In genomic region chr17:46901291-46901690, GRCh38 we compare ENCODE assay signal across 23 cellular contexts. TPM values are rescaled to one million over a fixed set of nuclear protein-coding genes. Genes with fewer than 3 reads are reported as not detected.
DNase-seq lines count a peak whose midpoint lies in the region; ATAC-seq and TF ChIP-seq lines count a peak whose summit lies in the region.
"Had no signal": no experiment of that assay in that cellular context is flagged by ENCODE, and none has a peak within 500 bp of the region (broad histone marks: within the 10 kb centered on the region; RNA-seq: fewer than 3 reads in every experiment).

No MANE protein-coding gene starts in this region.

- peaks cover 0 to 8% of the 10 kb centered on the region in 2 experiments; a peak in 3 of 5 replicates for H3K9me3 Mint-ChIP-seq in H9
- peaks cover 3% of the 10 kb centered on the region for H3K9me3 Mint-ChIP-seq in activated naive CD8-positive, alpha-beta T cell treated with anti-CD3 and anti-CD28 coated beads, Interleukin-2, amount 50 U/mL, for 24 hours

- H3K23me2 ChIP-seq in H9 (ENCODE audit: insufficient read length, low read depth, low read length, poor library complexity, severe bottlenecking), result no peaks in the 10 kb centered on the region

- ATAC-seq in upper lobe of right lung (no peak), GM18867 (IDR thresholded peaks at IDR 0.05; ENCODE audit: unreplicated experiment) (no peak)
- no peak for ATAC-seq in activated naive CD8-positive, alpha-beta T cell treated with anti-CD3 and anti-CD28 coated beads, Interleukin-2, amount 50 U/mL, for 24 hours
- ATAC-seq: CD8-positive, alpha-beta T cell; HCT116 had no signal

- H4K5ac ChIP-seq in H9 (ENCODE audit: insufficient read length, low read depth, low read length), result no peak overlapping the region

- H3K27me3 ChIP-seq in H9 (ENCODE audit: insufficient read depth, low read length) (no peaks in the 10 kb centered on the region), upper lobe of right lung (no peaks in the 10 kb centered on the region)
- H3K27me3 ChIP-seq: BLaER1 had no signal

- no peak overlapping the region for H3K4me3 ChIP-seq in upper lobe of right lung
- H3K4me3 ChIP-seq: BLaER1 had no signal

- H3K27ac ChIP-seq in H9 (ENCODE audit: insufficient read length, low read depth, low read length) (no peak overlapping the region), upper lobe of right lung (no peak overlapping the region)
- H3K27ac ChIP-seq: 22Rv1, BLaER1, C4-2B had no signal

- no peak overlapping the region for H3K4ac ChIP-seq in H9 (ENCODE audit: low read depth, low read length)

- H3K27me3 Mint-ChIP-seq in H9 (ENCODE audit: low read depth), result no peaks in the 10 kb centered on the region
- H3K27me3 Mint-ChIP-seq in activated naive CD8-positive, alpha-beta T cell treated with anti-CD3 and anti-CD28 coated beads, Interleukin-2, amount 50 U/mL, for 24 hours, result peaks cover 9% of the 10 kb centered on the region

- H2BK15ac ChIP-seq in H9 (ENCODE audit: low read depth, low read length), result no peak overlapping the region

- H4K20me1 ChIP-seq in H9 (ENCODE audit: control insufficient read depth, insufficient read depth, insufficient read length), result no peaks in the 10 kb centered on the region
- H4K20me1 ChIP-seq: BLaER1 had no signal

- no peaks in the 10 kb centered on the region for H3K79me1 ChIP-seq in H9 (ENCODE audit: insufficient read depth, low read depth, low read length, poor library complexity, severe bottlenecking)

- WGBS in H9 (ENCODE audit: extremely low coverage, insufficient read length, low lambda C conversion rate), result no CpG with 5 or more reads among the region's 9 CpGs

- TF ChIP-seq CTCF in H9 (conservative IDR thresholded peaks at IDR 0.05), result no peak
- no peak for TF ChIP-seq CTCF in upper lobe of right lung (IDR thresholded peaks at IDR 0.05)

- no peak overlapping the region for H2BK5ac ChIP-seq in H9 (ENCODE audit: insufficient read length, low read length)

- H3K9me3 ChIP-seq in H9 (ENCODE audit: control insufficient read depth, low read depth, low read length), result no peaks in the 10 kb centered on the region
- no peaks in the 10 kb centered on the region for H3K9me3 ChIP-seq in upper lobe of right lung
- H3K9me3 ChIP-seq: Caco-2 had no signal

- intact Hi-C loops in upper lobe of right lung (cut with DNase I), result no loop called here

- H3K14ac ChIP-seq in H9 (ENCODE audit: insufficient read depth, low read length), result no peak overlapping the region

- no peak overlapping the region for H3K9ac ChIP-seq in H9 (ENCODE audit: extremely low read depth, insufficient read length, low read length)
- H3K9ac ChIP-seq: BLaER1 had no signal

- H3K4me3 Mint-ChIP-seq in H9, result no peak overlapping the region
- no peak overlapping the region for H3K4me3 Mint-ChIP-seq in activated naive CD8-positive, alpha-beta T cell treated with anti-CD3 and anti-CD28 coated beads, Interleukin-2, amount 50 U/mL, for 24 hours
- H3K4me3 Mint-ChIP-seq: B cell; CD4-positive, CD25-positive, alpha-beta regulatory T cell; CD8-positive, alpha-beta T cell had no signal

- no peak overlapping the region for H2BK12ac ChIP-seq in H9 (ENCODE audit: insufficient read length, low read depth, low read length)

- no peak overlapping the region for H4K91ac ChIP-seq in H9 (ENCODE audit: insufficient read length, low read depth, low read length)

- H3K23ac ChIP-seq in H9 (ENCODE audit: insufficient read length, low read depth, low read length), result no peak overlapping the region

- no peaks in the 10 kb centered on the region for H3K36me3 ChIP-seq in upper lobe of right lung
- H3K36me3 ChIP-seq: BLaER1 had no signal

- H3K79me2 ChIP-seq in H9 (ENCODE audit: insufficient read depth, low read length), result no peaks in the 10 kb centered on the region

- no peak overlapping the region for H3K18ac ChIP-seq in H9 (ENCODE audit: insufficient read length, low read depth, low read length)

- no peak overlapping the region for H3K56ac ChIP-seq in H9 (ENCODE audit: insufficient read length, low read depth, low read length)

- peak; percentile 17 for DNase-seq in activated effector memory CD4-positive, alpha-beta T cell treated with anti-CD3 and anti-CD28 coated beads, Interleukin-2, amount 50 U/mL, for 16 hours
- DNase-seq in activated effector memory CD4-positive, alpha-beta T cell treated with Interleukin-2 at 50 U/mL for 16 hours, result no peak
- DNase-seq in H9, result peak; percentile 23
- peak; percentile 74 for DNase-seq in mesenteric fat pad (ENCODE audit: low spot score)
- DNase-seq in upper lobe of right lung, result peak; percentile 33
- no peak for DNase-seq in DMS153 treated with DMSO at 0.1 percent for 48 hours (lab: John Stamatoyannopoulos, UW; ENCODE audit: unreplicated experiment)
- DNase-seq in activated naive CD8-positive, alpha-beta T cell treated with anti-CD3 and anti-CD28 coated beads, Interleukin-2, amount 50 U/mL, for 24 hours, result no peak
- DNase-seq: Caco-2; CD4-positive, CD25-positive, alpha-beta regulatory T cell; CD8-positive, alpha-beta T cell; DMS 273 treated with DMSO at 0.1 percent for 48 hours; DMS53; DMS79 treated with DMSO at 0.1 percent for 48 hours; GF-D8; H7 had no signal

- H2AFZ ChIP-seq in H9 (ENCODE audit: low read length), result no peak overlapping the region

- no peak overlapping the region for H2AK5ac ChIP-seq in H9 (ENCODE audit: insufficient read length, low read length)

- H3K27ac Mint-ChIP-seq in H9, result no peak overlapping the region
- no peak overlapping the region for H3K27ac Mint-ChIP-seq in activated naive CD8-positive, alpha-beta T cell treated with anti-CD3 and anti-CD28 coated beads, Interleukin-2, amount 50 U/mL, for 24 hours
- H3K27ac Mint-ChIP-seq: B cell; CD4-positive, CD25-positive, alpha-beta regulatory T cell; CD8-positive, alpha-beta T cell had no signal

- no peak overlapping the region for H2BK120ac ChIP-seq in H9 (ENCODE audit: low read depth, low read length, poor library complexity, severe bottlenecking)

- no peak overlapping the region for H2BK20ac ChIP-seq in H9 (ENCODE audit: low read depth, low read length, poor library complexity, severe bottlenecking)

- no peak overlapping the region for H4K8ac ChIP-seq in H9 (replicated peaks; ENCODE audit: insufficient read length, low read depth, low read length)

- H3K36me3 Mint-ChIP-seq in H9 (ENCODE audit: insufficient read depth in 1 of 3, low read depth in 3 of 3), result no peaks in the 10 kb centered on the region
- H3K36me3 Mint-ChIP-seq in activated naive CD8-positive, alpha-beta T cell treated with anti-CD3 and anti-CD28 coated beads, Interleukin-2, amount 50 U/mL, for 24 hours (ENCODE audit: low read depth), result no peaks in the 10 kb centered on the region
- H3K36me3 Mint-ChIP-seq: CD4-positive, CD25-positive, alpha-beta regulatory T cell; CD8-positive, alpha-beta T cell had no signal

- H3T11ph ChIP-seq in H9 (ENCODE audit: low read length), result no peak overlapping the region

- no peaks in the 10 kb centered on the region for H3K4me1 ChIP-seq in H9 (ENCODE audit: insufficient read depth, low read length)
- H3K4me1 ChIP-seq in upper lobe of right lung, result peaks cover 4% of the 10 kb centered on the region
- H3K4me1 ChIP-seq: Caco-2 had no signal

- peaks cover 11 to 14% of the 10 kb centered on the region in 2 experiments for H3K4me1 Mint-ChIP-seq in H9
- peaks cover 3% of the 10 kb centered on the region for H3K4me1 Mint-ChIP-seq in activated naive CD8-positive, alpha-beta T cell treated with anti-CD3 and anti-CD28 coated beads, Interleukin-2, amount 50 U/mL, for 24 hours

- H3K4me2 ChIP-seq in H9 (ENCODE audit: insufficient read depth, insufficient read length, low read length), result no peak overlapping the region
- H3K4me2 ChIP-seq: BLaER1 had no signal

RNA-seq across cellular contexts. Expression of gene GOSR2, which starts 21.7 kb away (rescaled TPM):
- 48.9 and 53.5 TPM in 2 replicates for total RNA-seq in H9 (2021)
- total RNA-seq in mesenteric fat pad, result 60.8 TPM
- 66.5 TPM for total RNA-seq in upper lobe of right lung

RNA-seq across cellular contexts. Expression of gene WNT9B, which starts 49.9 kb away (rescaled TPM):
- total RNA-seq in H9 (2021) (0.70 and 0.77 TPM in 2 replicates), mesenteric fat pad (0.74 TPM), upper lobe of right lung (2.0 TPM)
- total RNA-seq: B cell; Caco-2; CD4-positive, CD25-positive, alpha-beta regulatory T cell; CD8-positive, alpha-beta T cell; G401; H1 had no signal

Comparison
In these comparisons a context has a peak if more than half of its experiments do, and no peak if none do; other contexts are left out.
1. DNase-seq: peak in activated effector memory CD4-positive, alpha-beta T cell treated with anti-CD3 and anti-CD28 coated beads, Interleukin-2, amount 50 U/mL, for 16 hours (single experiment), H9 (single experiment), mesenteric fat pad (single experiment) and upper lobe of right lung (single experiment); none in activated effector memory CD4-positive, alpha-beta T cell treated with Interleukin-2 at 50 U/mL for 16 hours (single experiment), DMS153 treated with DMSO at 0.1 percent for 48 hours (single experiment) and activated naive CD8-positive, alpha-beta T cell treated with anti-CD3 and anti-CD28 coated beads, Interleukin-2, amount 50 U/mL, for 24 hours (single experiment).